In genomic region chr6:42396720-42397119, GRCh38 we compare ENCODE assay signal across 18 cellular contexts. TPM values are rescaled to one million over a fixed set of nuclear protein-coding genes. Genes with fewer than 3 reads are reported as not detected.
DNase-seq lines count a peak whose midpoint lies in the region; ATAC-seq and TF ChIP-seq lines count a peak whose summit lies in the region.
"Had no signal": no experiment of that assay in that cellular context is flagged by ENCODE, and none has a peak within 500 bp of the region (broad histone marks: within the 10 kb centered on the region; RNA-seq: fewer than 3 reads in every experiment).

No MANE protein-coding gene starts in this region.

- no peak overlapping the region for H2BK120ac ChIP-seq in trophoblast cell (ENCODE audit: insufficient read depth, low read length, poor library complexity)

- DNase-seq in natural killer cell treated with Interleukin-12 subunit alpha and Interleukin-12 subunit beta and Interleukin-15 and Interleukin-18, amount 100 ng/mL, for 72 hours (ENCODE audit: low spot score): no peak
- no peak for DNase-seq in natural killer cell
- no peak for DNase-seq in Panc1 (ENCODE audit: low read depth, low spot score)
- DNase-seq in fibroblast of the aortic adventitia (ENCODE audit: low read depth): no peak
- DNase-seq in trophoblast cell: no peak
- no peak for DNase-seq in effector memory CD4-positive, alpha-beta T cell
- no peak for DNase-seq in mucosa of gallbladder (ENCODE audit: low spot score)
- DNase-seq: DMS 273 treated with DMSO at 0.1 percent for 48 hours; foreskin melanocyte; mesendoderm; stimulated activated CD4-positive, alpha-beta T cell treated with anti-CD3 and anti-CD28 coated beads, Interleukin-2, amount 100 ng/mL, for 48 hours had no signal

- no peak for TF ChIP-seq EP300 in gastroesophageal sphincter (IDR thresholded peaks at IDR 0.05)

- TF ChIP-seq CTCF in natural killer cell (IDR thresholded peaks at IDR 0.05) (no peak), Panc1 (IDR thresholded peaks at IDR 0.05) (peak; percentile 43), fibroblast of the aortic adventitia (IDR thresholded peaks at IDR 0.05; ENCODE audit: insufficient read depth, low read length) (peak; percentile 2), gastroesophageal sphincter (IDR thresholded peaks at IDR 0.05) (no peak)

- no peak overlapping the region for H3K27ac ChIP-seq in Panc1 (ENCODE audit: low read length)
- H3K27ac ChIP-seq in gastroesophageal sphincter: no peak overlapping the region
- no peak overlapping the region for H3K27ac ChIP-seq in trophoblast cell (ENCODE audit: low read depth, low read length)
- H3K27ac ChIP-seq in effector memory CD4-positive, alpha-beta T cell (ENCODE audit: insufficient read depth, low read length, poor library complexity, severe bottlenecking): no peak overlapping the region
- H3K27ac ChIP-seq: right lobe of liver had no signal

- intact Hi-C loops in natural killer cell (cut with micrococcal nuclease) (no loop called here), Panc1 (cut with micrococcal nuclease; ENCODE audit: unreplicated experiment) (no loop called here)

- H4K12ac ChIP-seq in trophoblast cell (ENCODE audit: low read depth, low read length): no peak overlapping the region

- in situ Hi-C loops in Panc1 (cut with HindIII; ENCODE audit: low pct_unique_long_range_greater_than_20kb, low sequenced_read_pairs): no loop called here

- no peak overlapping the region for H3K9ac ChIP-seq in trophoblast cell (ENCODE audit: low read length)

- H3K9me3 Mint-ChIP-seq in natural killer cell treated with Interleukin-12 subunit alpha and Interleukin-12 subunit beta and Interleukin-15 and Interleukin-18, amount 100 ng/mL, for 72 hours: no peaks in the 10 kb centered on the region
- H3K9me3 Mint-ChIP-seq in natural killer cell: no peaks in the 10 kb centered on the region
- H3K9me3 Mint-ChIP-seq: T-helper 2 cell treated with Interferon-gamma antibody and Interleukin-4, amounts not matched to agents 5 μg/mL and 100 μg/mL, for 36 hours; type B pancreatic cell had no signal

- 60 to 90% methylated on average over 1 to 3 of the region's 3 CpGs for WGBS in gastroesophageal sphincter (ENCODE audit: low coverage in 1 of 2), 2 donors
- no CpG with 5 or more reads among the region's 3 CpGs for WGBS in trophoblast cell (ENCODE audit: extremely low coverage, insufficient coverage, insufficient read length)

- no peak overlapping the region for H3K4me3 ChIP-seq in Panc1 (ENCODE audit: low read depth in 2 of 2, low read length in 2 of 2)
- H3K4me3 ChIP-seq in fibroblast of the aortic adventitia (ENCODE audit: low read depth, low read length): no peak overlapping the region
- H3K4me3 ChIP-seq in gastroesophageal sphincter: no peak overlapping the region
- no peak overlapping the region for H3K4me3 ChIP-seq in trophoblast cell (ENCODE audit: low read depth, low read length)
- no peak overlapping the region for H3K4me3 ChIP-seq in effector memory CD4-positive, alpha-beta T cell (ENCODE audit: insufficient read depth, low read depth, low read length, poor library complexity, severe bottlenecking)
- H3K4me3 ChIP-seq: right lobe of liver had no signal

- no peaks in the 10 kb centered on the region for H3K79me1 ChIP-seq in trophoblast cell (ENCODE audit: low read length)

- H3K27me3 Mint-ChIP-seq in natural killer cell treated with Interleukin-12 subunit alpha and Interleukin-12 subunit beta and Interleukin-15 and Interleukin-18, amount 100 ng/mL, for 72 hours: no peaks in the 10 kb centered on the region
- H3K27me3 Mint-ChIP-seq in natural killer cell (ENCODE audit: low read depth in 2 of 2): no peaks in the 10 kb centered on the region
- H3K27me3 Mint-ChIP-seq: type B pancreatic cell had no signal

- H2AFZ ChIP-seq in trophoblast cell (ENCODE audit: insufficient read depth, low read length, poor library complexity): no peak overlapping the region

- peaks cover 81% of the 10 kb centered on the region in 2 donors for H3K4me1 Mint-ChIP-seq in natural killer cell treated with Interleukin-12 subunit alpha and Interleukin-12 subunit beta and Interleukin-15 and Interleukin-18, amount 100 ng/mL, for 72 hours (ENCODE audit: low read depth in 2 of 2)
- peaks cover 56 to 63% of the 10 kb centered on the region in 2 donors for H3K4me1 Mint-ChIP-seq in natural killer cell

- no peak overlapping the region for H3K4me2 ChIP-seq in trophoblast cell (ENCODE audit: low read length)

- no peak overlapping the region for H3K23ac ChIP-seq in trophoblast cell (ENCODE audit: low read length)

- H3K9me3 ChIP-seq in Panc1 (ENCODE audit: control insufficient read depth, insufficient read depth, low read depth, low read length) (no peaks in the 10 kb centered on the region), gastroesophageal sphincter (no peaks in the 10 kb centered on the region), trophoblast cell (ENCODE audit: insufficient read depth, low read depth, low read length) (peaks cover 4% of the 10 kb centered on the region)
- no peaks in the 10 kb centered on the region for H3K9me3 ChIP-seq in effector memory CD4-positive, alpha-beta T cell (ENCODE audit: control insufficient read depth, low read length)
- H3K9me3 ChIP-seq: right lobe of liver had no signal

- H2BK5ac ChIP-seq in trophoblast cell (ENCODE audit: low read depth, low read length, poor library complexity): no peak overlapping the region

- TF ChIP-seq POLR2A in gastroesophageal sphincter (IDR thresholded peaks at IDR 0.05): no peak

- peak overlapping the region; percentile 6 for H3K4me3 Mint-ChIP-seq in natural killer cell treated with Interleukin-12 subunit alpha and Interleukin-12 subunit beta and Interleukin-15 and Interleukin-18, amount 100 ng/mL, for 72 hours
- H3K4me3 Mint-ChIP-seq in natural killer cell: no peak overlapping the region
- H3K4me3 Mint-ChIP-seq: T-helper 2 cell treated with Interferon-gamma antibody and Interleukin-4, amounts not matched to agents 5 μg/mL and 100 μg/mL, for 36 hours; type B pancreatic cell had no signal

- H2AK5ac ChIP-seq in trophoblast cell (ENCODE audit: low read length): no peak overlapping the region

- H3K36me3 Mint-ChIP-seq in natural killer cell treated with Interleukin-12 subunit alpha and Interleukin-12 subunit beta and Interleukin-15 and Interleukin-18, amount 100 ng/mL, for 72 hours: peaks cover 7% of the 10 kb centered on the region
- H3K36me3 Mint-ChIP-seq in natural killer cell: no peaks in the 10 kb centered on the region
- H3K36me3 Mint-ChIP-seq: type B pancreatic cell had no signal

- CTCF ChIA-PET in Panc1 (lab: Charles Lee): no interaction called here

- H4K8ac ChIP-seq in trophoblast cell (ENCODE audit: low read depth, low read length): no peak overlapping the region

- no TSS peak for BruUV-seq in Panc1 (replicated peaks; lab: Mats Ljungman, UMichigan)

- H3K27me3 ChIP-seq in Panc1 (ENCODE audit: control insufficient read depth, insufficient read depth, low read length) (no peaks in the 10 kb centered on the region), gastroesophageal sphincter (no peaks in the 10 kb centered on the region), trophoblast cell (ENCODE audit: insufficient read depth, low read length) (no peaks in the 10 kb centered on the region)
- H3K27me3 ChIP-seq in effector memory CD4-positive, alpha-beta T cell (replicated peaks; ENCODE audit: control insufficient read depth, insufficient read depth, low read length, poor library complexity, severe bottlenecking): no peaks in the 10 kb centered on the region
- H3K27me3 ChIP-seq: right lobe of liver had no signal

- POLR2A ChIA-PET in Panc1 (lab: Charles Lee): no interaction called here

- no peak overlapping the region for H3K18ac ChIP-seq in trophoblast cell (ENCODE audit: low read length)

- H3K36me3 ChIP-seq in Panc1 (ENCODE audit: control insufficient read depth, insufficient read depth, low read length): no peaks in the 10 kb centered on the region
- H3K36me3 ChIP-seq in gastroesophageal sphincter: no peaks in the 10 kb centered on the region
- H3K36me3 ChIP-seq in trophoblast cell (ENCODE audit: control insufficient read depth in 1 of 2, insufficient read depth in 2 of 2, low read length in 2 of 2): no peaks in the 10 kb centered on the region
- no peaks in the 10 kb centered on the region for H3K36me3 ChIP-seq in effector memory CD4-positive, alpha-beta T cell (ENCODE audit: control insufficient read depth, insufficient read depth, low read length)
- H3K36me3 ChIP-seq: right lobe of liver had no signal

- H3K4me1 ChIP-seq in Panc1 (ENCODE audit: control insufficient read depth, insufficient read depth, low read length): peaks cover 25% of the 10 kb centered on the region
- no peaks in the 10 kb centered on the region for H3K4me1 ChIP-seq in gastroesophageal sphincter
- H3K4me1 ChIP-seq in trophoblast cell (ENCODE audit: control insufficient read depth in 1 of 2, insufficient read depth in 2 of 2, low read length in 2 of 2): peaks cover 3 to 4% of the 10 kb centered on the region in 2 experiments
- H3K4me1 ChIP-seq in effector memory CD4-positive, alpha-beta T cell (ENCODE audit: control insufficient read depth, insufficient read depth, low read length, poor library complexity, severe bottlenecking): peaks cover 9% of the 10 kb centered on the region
- H3K4me1 ChIP-seq: right lobe of liver had no signal

- no peak overlapping the region for H4K91ac ChIP-seq in trophoblast cell (ENCODE audit: low read depth, low read length)

- H3K27ac Mint-ChIP-seq in natural killer cell treated with Interleukin-12 subunit alpha and Interleukin-12 subunit beta and Interleukin-15 and Interleukin-18, amount 100 ng/mL, for 72 hours: peak overlapping the region; percentile 99 to 100
- H3K27ac Mint-ChIP-seq in natural killer cell: peak overlapping the region in 1 of 2 donors; percentile 0
- H3K27ac Mint-ChIP-seq: activated naive CD4-positive, alpha-beta T cell treated with anti-CD3 and anti-CD28 coated beads, Interleukin-2, amount 50 U/mL, for 72 hours; T-helper 2 cell treated with Interferon-gamma antibody and Interleukin-4, amounts not matched to agents 5 μg/mL and 100 μg/mL, for 36 hours; type B pancreatic cell had no signal

- H3K14ac ChIP-seq in trophoblast cell (ENCODE audit: low read length): no peak overlapping the region

- H2BK12ac ChIP-seq in trophoblast cell (ENCODE audit: low read length): no peak overlapping the region

- no peak overlapping the region for H3K4ac ChIP-seq in trophoblast cell (ENCODE audit: low read depth, low read length)

- no peaks in the 10 kb centered on the region for H3K79me2 ChIP-seq in trophoblast cell (ENCODE audit: control insufficient read depth, insufficient read depth, low read length, poor library complexity)

- no peak for ATAC-seq in natural killer cell treated with Interleukin-12 subunit alpha and Interleukin-12 subunit beta and Interleukin-15 and Interleukin-18, amount 100 ng/mL, for 72 hours
- ATAC-seq in natural killer cell: no peak
- no peak for ATAC-seq in Panc1
- no peak for ATAC-seq in gastroesophageal sphincter
- ATAC-seq: activated naive CD4-positive, alpha-beta T cell treated with anti-CD3 and anti-CD28 coated beads, Interleukin-2, amount 50 U/mL, for 72 hours; HepG2; right lobe of liver; Right ventricle myocardium inferior had no signal

RNA-seq across cellular contexts. Expression of gene TRERF1, which starts 55.0 kb away (rescaled TPM):
- total RNA-seq in natural killer cell treated with Interleukin-12 subunit alpha and Interleukin-12 subunit beta and Interleukin-15 and Interleukin-18, amount 100 ng/mL, for 72 hours: 10 to 100 TPM; 33.2 to 35.3 TPM
- total RNA-seq in natural killer cell (10 to 100 TPM; 34.6 to 42.3 (median 38.6) TPM), Panc1 (2021; ENCODE audit: unreplicated experiment) (30.6 TPM), fibroblast of the aortic adventitia (ENCODE audit: low replicate concordance) (4.8 and 12.0 TPM in 2 replicates), gastroesophageal sphincter (1 to 10 TPM; 3.2 to 7.4 (median 5.4) TPM), mucosa of gallbladder (7.7 TPM)
- 25.6 TPM for polyA plus RNA-seq in Panc1 (2012; ENCODE audit: insufficient read length)
- 2.3 and 2.4 TPM in 2 replicates for polyA plus RNA-seq in trophoblast cell (2013)
- polyA plus RNA-seq: HepG2 had no signal

Comparison
In these comparisons a context has a peak if more than half of its experiments do, and no peak if none do; other contexts are left out.
1. CTCF ChIP-seq: peak in Panc1 (single experiment) and fibroblast of the aortic adventitia (single experiment); none in natural killer cell (single experiment) and gastroesophageal sphincter (0 of 4).